In genomic region chr3:111998661-111999641, GRCh38 we compare ENCODE assay signal across 8 cellular contexts. TPM values are rescaled to one million over a fixed set of nuclear protein-coding genes. Genes with fewer than 3 reads are reported as not detected.
DNase-seq lines count a peak whose midpoint lies in the region; ATAC-seq, FAIRE-seq and TF ChIP-seq lines count a peak whose summit lies in the region.

TSS of gene TAGLN3 (plus strand) at chr3:111998922. CDS start at chr3:111999423, 501 bp downstream.

- no peaks in the 10 kb centered on the region for H3K27me3 Mint-ChIP-seq in activated CD4-positive, alpha-beta T cell treated with anti-CD3 and anti-CD28 coated beads, Interleukin-2, amount 10 ng/mL, durations not matched to agents 24 days and 14 days
- no peaks in the 10 kb centered on the region for H3K27me3 Mint-ChIP-seq in activated T-helper 2 cell treated with anti-CD3 and anti-CD28 coated beads, Interferon-gamma antibody, Interleukin-2, Interleukin-4, amounts not matched to agents 10 μg/mL and 5 μg/mL and 100 μg/mL, durations not matched to agents 14 hours and 24 hours and 36 hours (ENCODE audit: low read depth)

- TF ChIP-seq CTCF in omental fat pad (IDR thresholded peaks at IDR 0.05): no peak

- H3K9me3 Mint-ChIP-seq in activated CD4-positive, alpha-beta T cell treated with anti-CD3 and anti-CD28 coated beads, Interleukin-2, amount 10 ng/mL, durations not matched to agents 24 days and 14 days: peaks cover 6% of the 10 kb centered on the region
- H3K9me3 Mint-ChIP-seq in activated T-helper 2 cell treated with anti-CD3 and anti-CD28 coated beads, Interferon-gamma antibody, Interleukin-2, Interleukin-4, amounts not matched to agents 10 μg/mL and 5 μg/mL and 100 μg/mL, durations not matched to agents 14 hours and 24 hours and 36 hours: no peaks in the 10 kb centered on the region

- DNase-seq in activated CD4-positive, alpha-beta T cell treated with anti-CD3 and anti-CD28 coated beads, Interleukin-2, amount 10 ng/mL, durations not matched to agents 24 days and 14 days: no peak
- DNase-seq in activated CD4-positive, alpha-beta T cell treated with anti-CD3 and anti-CD28 coated beads for 1 hour: no peak
- peak; percentile 88 for DNase-seq in NCI-H1105 treated with DMSO at 0.1 percent for 48 hours (lab: John Stamatoyannopoulos, UW)
- DNase-seq in activated T-helper 2 cell treated with anti-CD3 and anti-CD28 coated beads, Interferon-gamma antibody, Interleukin-2, Interleukin-4, amounts not matched to agents 10 μg/mL and 5 μg/mL and 100 μg/mL, durations not matched to agents 14 hours and 24 hours and 36 hours (ENCODE audit: low spot score): no peak
- peak; percentile 39 for DNase-seq in Right ventricle myocardium superior
- no peak for DNase-seq in omental fat pad (ENCODE audit: low spot score)
- no peak for DNase-seq in GM12892 (ENCODE audit: insufficient read length)

- no peak within 1 kb of the TSS for H3K27ac Mint-ChIP-seq in activated CD4-positive, alpha-beta T cell treated with anti-CD3 and anti-CD28 coated beads, Interleukin-2, amount 10 ng/mL, durations not matched to agents 24 days and 14 days
- no peak within 1 kb of the TSS for H3K27ac Mint-ChIP-seq in activated T-helper 2 cell treated with anti-CD3 and anti-CD28 coated beads, Interferon-gamma antibody, Interleukin-2, Interleukin-4, amounts not matched to agents 10 μg/mL and 5 μg/mL and 100 μg/mL, durations not matched to agents 14 hours and 24 hours and 36 hours

- peaks cover 7% of the 10 kb centered on the region for H3K36me3 Mint-ChIP-seq in activated CD4-positive, alpha-beta T cell treated with anti-CD3 and anti-CD28 coated beads, Interleukin-2, amount 10 ng/mL, durations not matched to agents 24 days and 14 days (ENCODE audit: low read depth)
- H3K36me3 Mint-ChIP-seq in activated T-helper 2 cell treated with anti-CD3 and anti-CD28 coated beads, Interferon-gamma antibody, Interleukin-2, Interleukin-4, amounts not matched to agents 10 μg/mL and 5 μg/mL and 100 μg/mL, durations not matched to agents 14 hours and 24 hours and 36 hours (ENCODE audit: low read depth): peaks cover 6% of the 10 kb centered on the region

- intact Hi-C loops in activated CD4-positive, alpha-beta T cell treated with anti-CD3 and anti-CD28 coated beads, Interleukin-2, amount 10 ng/mL, durations not matched to agents 24 days and 14 days (cut with micrococcal nuclease): loop anchor here (2.0 kb wide), 1 partner anchor 14 kb away; no protein-coding TSS in a partner anchor
- intact Hi-C loops in activated T-helper 2 cell treated with anti-CD3 and anti-CD28 coated beads, Interferon-gamma antibody, Interleukin-2, Interleukin-4, amounts not matched to agents 10 μg/mL and 5 μg/mL and 100 μg/mL, durations not matched to agents 14 hours and 24 hours and 36 hours (cut with micrococcal nuclease): no loop called here
- intact Hi-C loops in Right ventricle myocardium superior (cut with DNase I): no loop called here

- H3K4me1 Mint-ChIP-seq in activated CD4-positive, alpha-beta T cell treated with anti-CD3 and anti-CD28 coated beads, Interleukin-2, amount 10 ng/mL, durations not matched to agents 24 days and 14 days: peaks cover 39% of the 10 kb centered on the region
- H3K4me1 Mint-ChIP-seq in activated T-helper 2 cell treated with anti-CD3 and anti-CD28 coated beads, Interferon-gamma antibody, Interleukin-2, Interleukin-4, amounts not matched to agents 10 μg/mL and 5 μg/mL and 100 μg/mL, durations not matched to agents 14 hours and 24 hours and 36 hours (ENCODE audit: low read depth): peaks cover 40% of the 10 kb centered on the region

- no peak for TF ChIP-seq POLR2A in GM12892 (IDR thresholded peaks at IDR 0.05; ENCODE audit: low read depth, low read length)

- H3K4me3 Mint-ChIP-seq in activated CD4-positive, alpha-beta T cell treated with anti-CD3 and anti-CD28 coated beads, Interleukin-2, amount 10 ng/mL, durations not matched to agents 24 days and 14 days: peak within 1 kb of the TSS; percentile 77
- H3K4me3 Mint-ChIP-seq in activated T-helper 2 cell treated with anti-CD3 and anti-CD28 coated beads, Interferon-gamma antibody, Interleukin-2, Interleukin-4, amounts not matched to agents 10 μg/mL and 5 μg/mL and 100 μg/mL, durations not matched to agents 14 hours and 24 hours and 36 hours (ENCODE audit: low read depth): peak within 1 kb of the TSS; percentile 52

- ATAC-seq in Right ventricle myocardium superior (ENCODE audit: poor library complexity): peak; percentile 52
- ATAC-seq in omental fat pad (ENCODE audit: low FRiP score): peak; percentile 39
- ATAC-seq in HG03521 (IDR thresholded peaks at IDR 0.05; ENCODE audit: unreplicated experiment): no peak

- FAIRE-seq in GM12892 (lab: Jason Lieb, UNC): no peak

RNA-seq across cellular contexts. Expression of gene TAGLN3, which starts in this region (rescaled TPM):
- 0.33 and 0.44 TPM in 2 replicates for total RNA-seq in activated CD4-positive, alpha-beta T cell treated with anti-CD3 and anti-CD28 coated beads, Interleukin-2, amount 10 ng/mL, durations not matched to agents 24 days and 14 days
- total RNA-seq in activated T-helper 2 cell treated with anti-CD3 and anti-CD28 coated beads, Interferon-gamma antibody, Interleukin-2, Interleukin-4, amounts not matched to agents 10 μg/mL and 5 μg/mL and 100 μg/mL, durations not matched to agents 14 hours and 24 hours and 36 hours: 0.34 and 0.46 TPM in 2 replicates
- total RNA-seq in Right ventricle myocardium superior (not detected), omental fat pad (under 1 TPM in 1 of 4 donors, not detected in 3; 0.65 TPM)
- not detected for polyA plus RNA-seq in GM12892 (2012; ENCODE audit: missing spikeins)

Comparison
In these comparisons a context has a peak if more than half of its experiments do, and no peak if none do; other contexts are left out.
1. Peak in DNase-seq and ATAC-seq in Right ventricle myocardium superior; RNA of the gene not detected or under 1 TPM.
2. Peak in ATAC-seq in omental fat pad; RNA of the gene not detected or under 1 TPM.